Comparison of ENCODE assay signal across 8 cellular contexts in the genomic region with DNA sequence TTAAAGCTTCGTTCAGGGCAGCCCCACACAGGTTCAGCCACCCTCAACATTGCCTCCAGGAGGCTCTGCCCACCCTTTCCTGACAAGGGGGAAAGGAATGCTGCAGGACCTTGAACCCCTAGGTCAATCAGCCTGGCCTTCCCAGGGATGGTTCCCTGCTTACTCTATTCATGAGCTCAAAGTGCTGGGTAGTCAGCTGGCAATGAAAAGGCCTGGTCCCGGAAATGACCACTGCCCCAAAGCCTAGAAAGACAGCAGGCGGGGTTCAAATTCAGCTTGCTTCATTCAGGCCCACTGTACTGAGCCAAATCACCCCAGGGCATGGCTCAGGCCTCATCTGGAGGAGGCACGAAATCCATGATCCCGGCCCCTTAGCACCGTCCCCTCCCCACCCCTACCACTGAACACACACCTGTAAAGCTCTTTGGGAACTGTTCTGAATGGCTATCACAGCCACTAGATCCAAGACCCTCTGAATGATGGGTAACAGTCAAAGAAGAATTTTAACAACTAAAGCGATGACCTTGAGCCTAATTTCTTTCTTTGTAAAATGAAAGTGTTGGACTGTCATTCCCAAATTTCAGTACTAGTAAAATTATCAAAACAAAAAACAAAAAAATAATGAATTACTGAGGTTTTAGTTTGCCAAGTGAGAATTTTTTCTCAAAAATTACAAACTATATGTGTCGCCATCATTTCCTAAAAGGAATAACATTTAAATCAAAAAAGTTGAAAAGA. TPM values are rescaled to one million over a fixed set of nuclear protein-coding genes. Genes with fewer than 3 reads are reported as not detected.
DNase-seq lines count a peak whose midpoint lies in the region; ATAC-seq and TF ChIP-seq lines count a peak whose summit lies in the region.

No MANE protein-coding gene starts in this region.

- H3K27me3 ChIP-seq in CD4-positive, alpha-beta memory T cell (ENCODE audit: insufficient read depth, low read length): no peaks in the 10 kb centered on the region
- H3K27me3 ChIP-seq in Loucy (ENCODE audit: insufficient read depth, low read length, poor library complexity, severe bottlenecking): no peaks in the 10 kb centered on the region
- H3K27me3 ChIP-seq in right lobe of liver: no peaks in the 10 kb centered on the region

- peak; percentile 85 to 92 (median 89) for ATAC-seq in right lobe of liver
- ATAC-seq in HG03175 (IDR thresholded peaks at IDR 0.05; ENCODE audit: unreplicated experiment): no peak
- ATAC-seq in GM21619 (IDR thresholded peaks at IDR 0.05; ENCODE audit: unreplicated experiment): no peak

- peak overlapping the region; percentile 78 for H2AFZ ChIP-seq in Loucy (ENCODE audit: low read length)

- peaks cover 38% of the 10 kb centered on the region for H3K79me2 ChIP-seq in Loucy (ENCODE audit: insufficient read depth, low read length)

- DNase-seq in CD4-positive, alpha-beta memory T cell: peak in 1 of 5 donors; percentile 30
- DNase-seq in chondrocyte (ENCODE audit: low spot score) (no peak), right lobe of liver (peak; percentile 74 to 80 (median 77)), type B pancreatic cell (ENCODE audit: extremely low spot score, unreplicated experiment) (no peak), NCI-H1105 treated with DMSO at 0.1 percent for 48 hours (lab: John Stamatoyannopoulos, UW) (no peak)

- H4K20me1 ChIP-seq in Loucy (ENCODE audit: insufficient read depth, low read length, poor library complexity, severe bottlenecking): peaks cover 10% of the 10 kb centered on the region

- no peaks in the 10 kb centered on the region for H3K9me3 ChIP-seq in CD4-positive, alpha-beta memory T cell (ENCODE audit: control insufficient read depth in 1 of 2, low read length in 2 of 2)
- no peaks in the 10 kb centered on the region for H3K9me3 ChIP-seq in Loucy (ENCODE audit: insufficient read depth, low read depth, low read length)
- no peaks in the 10 kb centered on the region for H3K9me3 ChIP-seq in right lobe of liver

- no peaks in the 10 kb centered on the region for H3K9me3 Mint-ChIP-seq in CD4-positive, alpha-beta memory T cell
- H3K9me3 Mint-ChIP-seq in chondrocyte (ENCODE audit: low read depth) (no peaks in the 10 kb centered on the region), type B pancreatic cell (no peaks in the 10 kb centered on the region)

- H3K27ac Mint-ChIP-seq in CD4-positive, alpha-beta memory T cell: peak overlapping the region; percentile 84 to 98 (median 96)
- H3K27ac Mint-ChIP-seq in chondrocyte (ENCODE audit: unreplicated experiment) (peak overlapping the region; percentile 98), type B pancreatic cell (peak overlapping the region; percentile 93)

- no peaks in the 10 kb centered on the region for H3K36me3 ChIP-seq in CD4-positive, alpha-beta memory T cell (ENCODE audit: insufficient read depth, low read length)
- H3K36me3 ChIP-seq in Loucy (ENCODE audit: insufficient read depth, low read length): no peaks in the 10 kb centered on the region
- no peaks in the 10 kb centered on the region for H3K36me3 ChIP-seq in right lobe of liver

- peaks cover 22 to 50% (median 33%) of the 10 kb centered on the region in 4 donors for H3K4me1 Mint-ChIP-seq in CD4-positive, alpha-beta memory T cell
- H3K4me1 Mint-ChIP-seq in chondrocyte (ENCODE audit: low read depth) (peaks cover 27% of the 10 kb centered on the region), type B pancreatic cell (ENCODE audit: unreplicated experiment) (peaks cover 21% of the 10 kb centered on the region)

- no peaks in the 10 kb centered on the region for H3K27me3 Mint-ChIP-seq in CD4-positive, alpha-beta memory T cell
- H3K27me3 Mint-ChIP-seq in chondrocyte (ENCODE audit: low read depth) (no peaks in the 10 kb centered on the region), type B pancreatic cell (no peaks in the 10 kb centered on the region)

- POLR2A ChIA-PET in CD4-positive, alpha-beta memory T cell (lab: Charles Lee; ENCODE audit: partially characterized antibody): interaction anchor here (1.4 to 2.2 kb wide), 2 partner anchors 22 to 36 kb away, joined by 7 to 12 read pairs; a partner anchor contains a TSS

- H3K4me2 ChIP-seq in Loucy (ENCODE audit: low read depth, low read length, poor library complexity, severe bottlenecking): peak overlapping the region; percentile 92

- peak overlapping the region; percentile 46 for H3K27ac ChIP-seq in CD4-positive, alpha-beta memory T cell (ENCODE audit: low read depth, low read length)
- H3K27ac ChIP-seq in right lobe of liver: peak overlapping the region; percentile 63 to 90 (median 82)

- H3K36me3 Mint-ChIP-seq in CD4-positive, alpha-beta memory T cell: peaks cover 0 to 6% of the 10 kb centered on the region in 2 donors
- H3K36me3 Mint-ChIP-seq in chondrocyte (ENCODE audit: low read depth): peaks cover 3% of the 10 kb centered on the region
- H3K36me3 Mint-ChIP-seq in type B pancreatic cell: peaks cover 6% of the 10 kb centered on the region

- peaks cover 28% of the 10 kb centered on the region for H3K4me1 ChIP-seq in CD4-positive, alpha-beta memory T cell (ENCODE audit: insufficient read depth, low read length)
- H3K4me1 ChIP-seq in Loucy (ENCODE audit: insufficient read depth, low read length, poor library complexity, severe bottlenecking) (peaks cover 38% of the 10 kb centered on the region), right lobe of liver (peaks cover 0 to 13% (median 5%) of the 10 kb centered on the region in 4 donors)

- H3K4me3 Mint-ChIP-seq in CD4-positive, alpha-beta memory T cell: peak overlapping the region; percentile 94 to 98 (median 97)
- H3K4me3 Mint-ChIP-seq in chondrocyte (ENCODE audit: unreplicated experiment) (peak overlapping the region; percentile 93), type B pancreatic cell (peak overlapping the region; percentile 96)

- intact Hi-C loops in CD4-positive, alpha-beta memory T cell (cut with micrococcal nuclease): no loop called here
- intact Hi-C loops in right lobe of liver (cut with DNase I): no loop called here

- no peaks in the 10 kb centered on the region for H3F3A ChIP-seq in Loucy (ENCODE audit: low read depth)

- peak; percentile 88 for TF ChIP-seq POLR2A in right lobe of liver (IDR thresholded peaks at IDR 0.05)

- 14% methylated on average over 4 of the region's 8 CpGs for WGBS in right lobe of liver (ENCODE audit: insufficient coverage, low coverage, low lambda C conversion rate, missing lambda C conversion rate)

- peak overlapping the region; percentile 6 to 70 for H3K4me3 ChIP-seq in CD4-positive, alpha-beta memory T cell (ENCODE audit: low read length in 2 of 2)
- H3K4me3 ChIP-seq in Loucy (ENCODE audit: low read length, poor library complexity, severe bottlenecking) (peak overlapping the region; percentile 88), right lobe of liver (peak overlapping the region; percentile 64 to 80 (median 68))

- H3K9ac ChIP-seq in Loucy (ENCODE audit: low read depth, low read length, poor library complexity, severe bottlenecking): peak overlapping the region; percentile 78

- CTCF ChIA-PET in CD4-positive, alpha-beta memory T cell (lab: Charles Lee; ENCODE audit: partially characterized antibody): no interaction called here

- TF ChIP-seq CTCF in Loucy (conservative IDR thresholded peaks at IDR 0.05; ENCODE audit: low read length) (no peak), chondrocyte (IDR thresholded peaks at IDR 0.05) (no peak), right lobe of liver (IDR thresholded peaks at IDR 0.05) (no peak), type B pancreatic cell (conservative IDR thresholded peaks at IDR 0.05) (no peak)

- no peaks in the 10 kb centered on the region for H3K9me2 ChIP-seq in Loucy (replicated peaks; ENCODE audit: low read depth, low read length)

RNA-seq across cellular contexts. Expression of a gene that starts 1.0 kb away (rescaled TPM):
- 10 to 100 TPM; 35.5 to 36.1 TPM for total RNA-seq in CD4-positive, alpha-beta memory T cell
- polyA plus RNA-seq in CD4-positive, alpha-beta memory T cell: 10 to 100 TPM; 17.1 to 28.9 TPM
- total RNA-seq in chondrocyte: 24.4 to 31.3 TPM (median 25.4 TPM) in 3 replicates
- 10 to 100 TPM; 13.7 to 32.2 (median 25.2) TPM for total RNA-seq in right lobe of liver
- 28.2 and 35.0 TPM in 2 replicates for total RNA-seq in type B pancreatic cell (ENCODE audit: low replicate concordance)

RNA-seq across cellular contexts. Expression of a gene that starts 20.9 kb away (rescaled TPM):
- 10 to 100 TPM; 10.9 to 11.0 TPM for total RNA-seq in CD4-positive, alpha-beta memory T cell
- polyA plus RNA-seq in CD4-positive, alpha-beta memory T cell: 10 to 100 TPM; 16.5 to 21.9 TPM
- 15.4 to 26.8 TPM (median 22.5 TPM) in 3 replicates for total RNA-seq in chondrocyte
- 10 to 100 TPM; 13.6 to 25.1 (median 17.8) TPM for total RNA-seq in right lobe of liver
- 11.4 and 16.7 TPM in 2 replicates for total RNA-seq in type B pancreatic cell (ENCODE audit: low replicate concordance)

RNA-seq across cellular contexts. Expression of a gene that starts 36.1 kb away (rescaled TPM):
- total RNA-seq in CD4-positive, alpha-beta memory T cell: 10 to 100 TPM; 52.2 to 52.7 TPM
- 100 to 1,000 TPM; 130 to 136 TPM for polyA plus RNA-seq in CD4-positive, alpha-beta memory T cell
- total RNA-seq in chondrocyte (70.2 to 76.9 TPM (median 72.9 TPM) in 3 replicates), right lobe of liver (10 to 100 TPM; 45.2 to 83.4 (median 66.7) TPM), type B pancreatic cell (ENCODE audit: low replicate concordance) (96.6 and 101 TPM in 2 replicates)

Comparison
In these comparisons a context has a peak if more than half of its experiments do, and no peak if none do; other contexts are left out.
1. DNase-seq: peak in right lobe of liver (3 of 3); none in chondrocyte (single experiment), type B pancreatic cell (single experiment) and NCI-H1105 treated with DMSO at 0.1 percent for 48 hours (single experiment).
2. H3K4me3 ChIP-seq: peak in every context shown above with its lines; median percentile 88 in Loucy; 68 in right lobe of liver; 38 in CD4-positive, alpha-beta memory T cell.
3. ATAC-seq: peak in right lobe of liver (4 of 4); none in HG03175 (single experiment) and GM21619 (single experiment).
4. Peak in every context shown above with its lines, with median percentiles within 50 percentile points of each other: H3K27ac Mint-ChIP-seq and H3K4me3 Mint-ChIP-seq.